ENCODE assay signal across 8 cellular contexts in genomic region chr3:23809294-23809693, GRCh38. TPM values are rescaled to one million over a fixed set of nuclear protein-coding genes. Genes with fewer than 3 reads are reported as not detected.
A peak's percentile ranks its signal among the peaks of the same experiment; 100 is the strongest.
DNase-seq lines count a peak whose midpoint lies in the region; ATAC-seq and TF ChIP-seq lines count a peak whose summit lies in the region.

No MANE protein-coding gene starts in this region.

- no peaks in the 10 kb centered on the region for H3K36me3 ChIP-seq in left ventricle myocardium inferior
- peaks cover 35% of the 10 kb centered on the region; the same call in 1 of the 2 replicates for H3K36me3 ChIP-seq in iPS-20b (ENCODE audit: insufficient read depth, low read depth, low read length)
- H3K36me3 ChIP-seq in SJCRH30, result peaks cover 34% of the 10 kb centered on the region

- no peaks in the 10 kb centered on the region for H3K9me3 ChIP-seq in left ventricle myocardium inferior (replicated peaks)
- H3K9me3 ChIP-seq in iPS-20b (ENCODE audit: insufficient read depth, low read depth, low read length), result no peaks in the 10 kb centered on the region
- no peaks in the 10 kb centered on the region for H3K9me3 ChIP-seq in SJCRH30 (replicated peaks)

- H3K27ac ChIP-seq in left ventricle myocardium inferior (replicated peaks) (peak overlapping the region; percentile 87), VCaP (peak overlapping the region; percentile 100), iPS-20b (ENCODE audit: low read length) (no peak overlapping the region), SJCRH30 (no peak overlapping the region)

- H3K9ac ChIP-seq in iPS-20b (ENCODE audit: low read depth, low read length), result peak overlapping the region; percentile 86; the same call in 1 of the 2 replicates

- TF ChIP-seq CTCF in left ventricle myocardium inferior (IDR thresholded peaks at IDR 0.05; ENCODE audit: borderline replicate concordance) (no peak), VCaP (conservative IDR thresholded peaks at IDR 0.05) (no peak)

- H3K27me3 ChIP-seq in left ventricle myocardium inferior (ENCODE audit: low read depth) (no peaks in the 10 kb centered on the region), iPS-20b (ENCODE audit: insufficient read depth, low read length) (peaks cover 9% of the 10 kb centered on the region; the same call in 1 of the 2 replicates), SJCRH30 (no peaks in the 10 kb centered on the region)

- DNase-seq in left ventricle myocardium inferior, result no peak
- no peak for DNase-seq in cardiac septum (ENCODE audit: low spot score)
- no peak for DNase-seq in amygdala (lab: John Stamatoyannopoulos, UW)
- no peak for DNase-seq in NCI-H146 treated with DMSO at 0.1 percent for 48 hours (lab: John Stamatoyannopoulos, UW; ENCODE audit: unreplicated experiment)
- DNase-seq in SJCRH30, result no peak

- intact Hi-C loops in left ventricle myocardium inferior (cut with micrococcal nuclease), result no loop called here
- intact Hi-C loops in cardiac septum (cut with DNase I), result loop anchor here (5.0 kb wide), 3 partner anchors 67 to 607 kb away; partner anchors contain the start of genes NKIRAS1, RPL15 and UBE2E2

- H3K4me3 ChIP-seq in left ventricle myocardium inferior, result peak overlapping the region; percentile 95
- H3K4me3 ChIP-seq in iPS-20b (ENCODE audit: low read length), result peak overlapping the region; percentile 80; the same call in 1 of the 2 replicates
- no peak overlapping the region for H3K4me3 ChIP-seq in SJCRH30

- peaks cover 69% of the 10 kb centered on the region for H3K4me1 ChIP-seq in left ventricle myocardium inferior
- peaks cover 28% of the 10 kb centered on the region; the same call in 1 of the 2 replicates for H3K4me1 ChIP-seq in iPS-20b (ENCODE audit: insufficient read depth, low read length)
- peaks cover 11% of the 10 kb centered on the region; the same call in 1 of the 2 replicates for H3K4me1 ChIP-seq in SJCRH30

- no peak for ATAC-seq in GM21381 (IDR thresholded peaks at IDR 0.05; ENCODE audit: unreplicated experiment)

RNA-seq across cellular contexts. Expression of gene UBE2E1, which starts 3.5 kb away (rescaled TPM):
- 65.0 TPM for total RNA-seq in left ventricle myocardium inferior
- total RNA-seq in cardiac septum, result 59.7 TPM
- 169 and 182 TPM in 2 replicates for total RNA-seq in SJCRH30 (2014; rRNA removed; shearing (Covaris generic))

Comparison
In these comparisons a context has a peak if more than half of its experiments do, and no peak if none do; other contexts are left out.
1. H3K27ac ChIP-seq: peak in left ventricle myocardium inferior (single experiment) and VCaP (single experiment); none in iPS-20b (single experiment) and SJCRH30 (single experiment).